1 cellular context compared by ENCODE assay signal in the genomic region with DNA sequence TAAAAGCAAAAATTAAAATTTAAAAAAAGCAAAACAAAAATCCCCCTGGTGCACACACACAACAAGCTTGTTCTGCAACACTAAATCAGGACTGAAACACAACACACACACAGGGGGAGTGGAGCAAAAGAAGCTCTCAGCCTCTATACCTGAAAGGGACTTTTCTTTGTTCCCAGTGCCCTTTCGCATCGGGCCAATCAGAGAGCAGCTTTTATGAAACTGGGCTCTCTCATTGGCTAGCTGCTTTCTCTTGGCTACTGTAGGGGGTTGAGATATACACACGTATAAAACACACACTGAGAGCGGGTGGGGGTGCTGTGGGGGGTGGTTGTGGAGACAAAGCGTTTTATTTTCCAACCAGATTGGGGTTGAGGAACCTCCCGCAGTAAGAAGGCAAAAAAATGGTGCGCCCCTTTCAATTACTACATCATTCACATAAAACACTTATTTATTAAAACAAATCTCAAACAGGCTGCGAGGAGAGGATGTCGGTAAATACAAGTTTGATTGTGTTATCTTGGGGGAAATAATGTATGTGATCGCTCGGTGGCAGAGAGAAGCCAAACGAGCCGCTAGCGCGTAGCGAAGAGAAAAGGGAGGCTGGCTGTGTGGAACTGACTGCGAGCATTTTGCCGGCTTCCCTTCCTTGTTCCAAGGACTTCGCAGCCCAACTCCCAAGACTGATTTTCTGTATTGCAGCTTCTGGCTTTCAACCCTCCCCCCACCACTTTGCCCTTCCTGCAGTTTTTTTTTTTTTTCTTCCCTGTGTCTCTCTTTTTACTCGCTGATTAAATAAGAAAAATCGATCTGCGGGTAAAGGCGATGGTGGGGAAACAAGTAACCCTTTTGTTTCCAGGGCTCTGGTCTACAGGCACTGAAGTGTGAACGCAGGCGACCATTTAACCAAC.
TF ChIP-seq lines count a peak whose summit lies in the region.

No MANE protein-coding gene starts in this region.

TF ChIP-seq in HepG2, 621 proteins besides CTCF, POLR2A, EP300 and RAD21 (continued from another document and continues in another):
- TF ChIP-seq POLR2AphosphoS2 (IDR thresholded peaks at IDR 0.05; ENCODE audit: low read depth, low read length) = no peak
- 0 out of 2 replicates have a peak, but pooled peaks have one; percentile 57 for TF ChIP-seq SALL2 (CRISPR knock-in tag; IDR thresholded peaks at IDR 0.05)
- no peak for TF ChIP-seq ZNF138 (CRISPR knock-in tag; IDR thresholded peaks at IDR 0.05; ENCODE audit: low read depth)
- no peak for TF ChIP-seq ZNF543 (CRISPR knock-in tag; IDR thresholded peaks at IDR 0.05)
- TF ChIP-seq, protein P1, sequence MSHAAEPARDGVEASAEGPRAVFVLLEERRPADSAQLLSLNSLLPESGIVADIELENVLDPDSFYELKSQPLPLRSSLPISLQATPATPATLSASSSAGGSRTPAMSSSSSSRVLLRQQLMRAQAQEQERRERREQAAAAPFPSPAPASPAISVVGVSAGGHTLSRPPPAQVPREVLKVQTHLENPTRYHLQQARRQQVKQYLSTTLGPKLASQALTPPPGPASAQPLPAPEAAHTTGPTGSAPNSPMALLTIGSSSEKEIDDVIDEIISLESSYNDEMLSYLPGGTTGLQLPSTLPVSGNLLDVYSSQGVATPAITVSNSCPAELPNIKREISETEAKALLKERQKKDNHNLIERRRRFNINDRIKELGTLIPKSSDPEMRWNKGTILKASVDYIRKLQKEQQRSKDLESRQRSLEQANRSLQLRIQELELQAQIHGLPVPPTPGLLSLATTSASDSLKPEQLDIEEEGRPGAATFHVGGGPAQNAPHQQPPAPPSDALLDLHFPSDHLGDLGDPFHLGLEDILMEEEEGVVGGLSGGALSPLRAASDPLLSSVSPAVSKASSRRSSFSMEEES (CRISPR knock-in tag; IDR thresholded peaks at IDR 0.05) = no peak
- TF ChIP-seq MYNN (CRISPR knock-in tag; IDR thresholded peaks at IDR 0.05; ENCODE audit: low read depth) = no peak
- peak; percentile 60 for TF ChIP-seq POLR2G (IDR thresholded peaks at IDR 0.05; ENCODE audit: low read depth, low read length)
- TF ChIP-seq, protein P2, sequence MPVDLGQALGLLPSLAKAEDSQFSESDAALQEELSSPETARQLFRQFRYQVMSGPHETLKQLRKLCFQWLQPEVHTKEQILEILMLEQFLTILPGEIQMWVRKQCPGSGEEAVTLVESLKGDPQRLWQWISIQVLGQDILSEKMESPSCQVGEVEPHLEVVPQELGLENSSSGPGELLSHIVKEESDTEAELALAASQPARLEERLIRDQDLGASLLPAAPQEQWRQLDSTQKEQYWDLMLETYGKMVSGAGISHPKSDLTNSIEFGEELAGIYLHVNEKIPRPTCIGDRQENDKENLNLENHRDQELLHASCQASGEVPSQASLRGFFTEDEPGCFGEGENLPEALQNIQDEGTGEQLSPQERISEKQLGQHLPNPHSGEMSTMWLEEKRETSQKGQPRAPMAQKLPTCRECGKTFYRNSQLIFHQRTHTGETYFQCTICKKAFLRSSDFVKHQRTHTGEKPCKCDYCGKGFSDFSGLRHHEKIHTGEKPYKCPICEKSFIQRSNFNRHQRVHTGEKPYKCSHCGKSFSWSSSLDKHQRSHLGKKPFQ (CRISPR knock-in tag; IDR thresholded peaks at IDR 0.05; ENCODE audit: insufficient replicate concordance) = no peak
- TF ChIP-seq TAF1 (CRISPR knock-in tag; IDR thresholded peaks at IDR 0.05) = no peak; the same call in 1 of the 2 replicates
- no peak for TF ChIP-seq HES4 (CRISPR knock-in tag; IDR thresholded peaks at IDR 0.05; ENCODE audit: borderline replicate concordance)
- no peak for TF ChIP-seq ASH2L (IDR thresholded peaks at IDR 0.05; ENCODE audit: insufficient read length, low read depth, low read length)
- TF ChIP-seq, protein P3, sequence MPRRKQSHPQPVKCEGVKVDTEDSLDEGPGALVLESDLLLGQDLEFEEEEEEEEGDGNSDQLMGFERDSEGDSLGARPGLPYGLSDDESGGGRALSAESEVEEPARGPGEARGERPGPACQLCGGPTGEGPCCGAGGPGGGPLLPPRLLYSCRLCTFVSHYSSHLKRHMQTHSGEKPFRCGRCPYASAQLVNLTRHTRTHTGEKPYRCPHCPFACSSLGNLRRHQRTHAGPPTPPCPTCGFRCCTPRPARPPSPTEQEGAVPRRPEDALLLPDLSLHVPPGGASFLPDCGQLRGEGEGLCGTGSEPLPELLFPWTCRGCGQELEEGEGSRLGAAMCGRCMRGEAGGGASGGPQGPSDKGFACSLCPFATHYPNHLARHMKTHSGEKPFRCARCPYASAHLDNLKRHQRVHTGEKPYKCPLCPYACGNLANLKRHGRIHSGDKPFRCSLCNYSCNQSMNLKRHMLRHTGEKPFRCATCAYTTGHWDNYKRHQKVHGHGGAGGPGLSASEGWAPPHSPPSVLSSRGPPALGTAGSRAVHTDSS (CRISPR knock-in tag; conservative IDR thresholded peaks at IDR 0.05) = no peak
- peak; percentile 82; the same call in 1 of the 2 replicates for TF ChIP-seq MBD4 (IDR thresholded peaks at IDR 0.05; ENCODE audit: borderline replicate concordance, low read length)
- no peak for TF ChIP-seq NONO (IDR thresholded peaks at IDR 0.05)
- no peak for TF ChIP-seq NONO (CRISPR knock-in tag; conservative IDR thresholded peaks at IDR 0.05)
- TF ChIP-seq YEATS4 (CRISPR knock-in tag; IDR thresholded peaks at IDR 0.05; ENCODE audit: borderline replicate concordance) = peak; percentile 36; the same call in 1 of the 2 replicates
- no peak for TF ChIP-seq SYNCRIP (IDR thresholded peaks at IDR 0.05; ENCODE audit: insufficient read depth, low read depth, low read length)
- TF ChIP-seq, protein P4, sequence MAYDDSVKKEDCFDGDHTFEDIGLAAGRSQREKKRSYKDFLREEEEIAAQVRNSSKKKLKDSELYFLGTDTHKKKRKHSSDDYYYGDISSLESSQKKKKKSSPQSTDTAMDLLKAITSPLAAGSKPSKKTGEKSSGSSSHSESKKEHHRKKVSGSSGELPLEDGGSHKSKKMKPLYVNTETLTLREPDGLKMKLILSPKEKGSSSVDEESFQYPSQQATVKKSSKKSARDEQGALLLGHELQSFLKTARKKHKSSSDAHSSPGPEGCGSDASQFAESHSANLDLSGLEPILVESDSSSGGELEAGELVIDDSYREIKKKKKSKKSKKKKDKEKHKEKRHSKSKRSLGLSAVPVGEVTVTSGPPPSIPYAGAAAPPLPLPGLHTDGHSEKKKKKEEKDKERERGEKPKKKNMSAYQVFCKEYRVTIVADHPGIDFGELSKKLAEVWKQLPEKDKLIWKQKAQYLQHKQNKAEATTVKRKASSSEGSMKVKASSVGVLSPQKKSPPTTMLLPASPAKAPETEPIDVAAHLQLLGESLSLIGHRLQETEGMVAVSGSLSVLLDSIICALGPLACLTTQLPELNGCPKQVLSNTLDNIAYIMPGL (CRISPR knock-in tag; IDR thresholded peaks at IDR 0.05; ENCODE audit: borderline replicate concordance in 1 of 2, low read depth in 1 of 2) = no peak
- TF ChIP-seq, protein P5, sequence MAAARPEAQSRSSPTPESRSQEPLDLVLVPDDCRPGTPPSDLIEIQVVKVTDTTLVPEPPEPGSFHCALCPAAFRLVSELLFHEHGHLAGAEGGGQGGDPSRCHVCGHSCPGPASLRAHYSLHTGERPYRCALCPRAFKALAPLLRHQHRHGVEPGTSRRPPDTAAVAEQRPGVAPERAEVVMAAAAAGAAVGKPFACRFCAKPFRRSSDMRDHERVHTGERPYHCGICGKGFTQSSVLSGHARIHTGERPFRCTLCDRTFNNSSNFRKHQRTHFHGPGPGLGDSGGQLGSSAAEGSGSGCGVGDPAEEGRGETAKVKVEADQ (CRISPR knock-in tag; IDR thresholded peaks at IDR 0.05; ENCODE audit: borderline replicate concordance) = no peak
- no peak for TF ChIP-seq ZNF10 (CRISPR knock-in tag; IDR thresholded peaks at IDR 0.05; ENCODE audit: borderline replicate concordance, low read depth)
- TF ChIP-seq NR2F1 (CRISPR knock-in tag; IDR thresholded peaks at IDR 0.05) = no peak
- TF ChIP-seq ZNF510 (CRISPR knock-in tag; IDR thresholded peaks at IDR 0.05; ENCODE audit: low read depth) = no peak
- no peak for TF ChIP-seq FOXK2 (IDR thresholded peaks at IDR 0.05)
- TF ChIP-seq SNAPC2 (CRISPR knock-in tag; IDR thresholded peaks at IDR 0.05) = no peak
- no peak for TF ChIP-seq ZNF30 (CRISPR knock-in tag; IDR thresholded peaks at IDR 0.05)
- no peak for TF ChIP-seq RBM39 (IDR thresholded peaks at IDR 0.05; ENCODE audit: low read depth, low read length, poor library complexity, severe bottlenecking)
- TF ChIP-seq SALL1 (CRISPR knock-in tag; IDR thresholded peaks at IDR 0.05) = peak; percentile 64
- TF ChIP-seq, protein P6, sequence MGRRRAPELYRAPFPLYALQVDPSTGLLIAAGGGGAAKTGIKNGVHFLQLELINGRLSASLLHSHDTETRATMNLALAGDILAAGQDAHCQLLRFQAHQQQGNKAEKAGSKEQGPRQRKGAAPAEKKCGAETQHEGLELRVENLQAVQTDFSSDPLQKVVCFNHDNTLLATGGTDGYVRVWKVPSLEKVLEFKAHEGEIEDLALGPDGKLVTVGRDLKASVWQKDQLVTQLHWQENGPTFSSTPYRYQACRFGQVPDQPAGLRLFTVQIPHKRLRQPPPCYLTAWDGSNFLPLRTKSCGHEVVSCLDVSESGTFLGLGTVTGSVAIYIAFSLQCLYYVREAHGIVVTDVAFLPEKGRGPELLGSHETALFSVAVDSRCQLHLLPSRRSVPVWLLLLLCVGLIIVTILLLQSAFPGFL (CRISPR knock-in tag; IDR thresholded peaks at IDR 0.05) = no peak
- no peak for TF ChIP-seq CBFB (CRISPR knock-in tag; IDR thresholded peaks at IDR 0.05)
- TF ChIP-seq NKX3-1 (CRISPR knock-in tag; IDR thresholded peaks at IDR 0.05) = no peak
- TF ChIP-seq, protein P7, sequence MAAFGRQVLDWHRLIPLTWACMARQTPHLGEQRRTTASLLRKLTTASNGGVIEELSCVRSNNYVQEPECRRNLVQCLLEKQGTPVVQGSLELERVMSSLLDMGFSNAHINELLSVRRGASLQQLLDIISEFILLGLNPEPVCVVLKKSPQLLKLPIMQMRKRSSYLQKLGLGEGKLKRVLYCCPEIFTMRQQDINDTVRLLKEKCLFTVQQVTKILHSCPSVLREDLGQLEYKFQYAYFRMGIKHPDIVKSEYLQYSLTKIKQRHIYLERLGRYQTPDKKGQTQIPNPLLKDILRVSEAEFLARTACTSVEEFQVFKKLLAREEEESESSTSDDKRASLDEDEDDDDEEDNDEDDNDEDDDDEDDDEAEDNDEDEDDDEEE (CRISPR knock-in tag; IDR thresholded peaks at IDR 0.05) = no peak
- TF ChIP-seq ZFP37 (CRISPR knock-in tag; IDR thresholded peaks at IDR 0.05; ENCODE audit: borderline replicate concordance) = no peak
- TF ChIP-seq, protein P8, sequence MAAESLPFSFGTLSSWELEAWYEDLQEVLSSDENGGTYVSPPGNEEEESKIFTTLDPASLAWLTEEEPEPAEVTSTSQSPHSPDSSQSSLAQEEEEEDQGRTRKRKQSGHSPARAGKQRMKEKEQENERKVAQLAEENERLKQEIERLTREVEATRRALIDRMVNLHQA (CRISPR knock-in tag; IDR thresholded peaks at IDR 0.05) = no peak
- no peak for TF ChIP-seq TEAD2 (CRISPR knock-in tag; IDR thresholded peaks at IDR 0.05)
- TF ChIP-seq, protein P9, sequence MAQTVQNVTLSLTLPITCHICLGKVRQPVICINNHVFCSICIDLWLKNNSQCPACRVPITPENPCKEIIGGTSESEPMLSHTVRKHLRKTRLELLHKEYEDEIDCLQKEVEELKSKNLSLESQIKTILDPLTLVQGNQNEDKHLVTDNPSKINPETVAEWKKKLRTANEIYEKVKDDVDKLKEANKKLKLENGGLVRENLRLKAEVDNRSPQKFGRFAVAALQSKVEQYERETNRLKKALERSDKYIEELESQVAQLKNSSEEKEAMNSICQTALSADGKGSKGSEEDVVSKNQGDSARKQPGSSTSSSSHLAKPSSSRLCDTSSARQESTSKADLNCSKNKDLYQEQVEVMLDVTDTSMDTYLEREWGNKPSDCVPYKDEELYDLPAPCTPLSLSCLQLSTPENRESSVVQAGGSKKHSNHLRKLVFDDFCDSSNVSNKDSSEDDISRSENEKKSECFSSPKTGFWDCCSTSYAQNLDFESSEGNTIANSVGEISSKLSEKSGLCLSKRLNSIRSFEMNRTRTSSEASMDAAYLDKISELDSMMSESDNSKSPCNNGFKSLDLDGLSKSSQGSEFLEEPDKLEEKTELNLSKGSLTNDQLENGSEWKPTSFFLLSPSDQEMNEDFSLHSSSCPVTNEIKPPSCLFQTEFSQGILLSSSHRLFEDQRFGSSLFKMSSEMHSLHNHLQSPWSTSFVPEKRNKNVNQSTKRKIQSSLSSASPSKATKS (CRISPR knock-in tag; IDR thresholded peaks at IDR 0.05) = no peak
- no peak for TF ChIP-seq SUZ12 (IDR thresholded peaks at IDR 0.05; ENCODE audit: low read depth, low read length)
- TF ChIP-seq ZFP36L1 (CRISPR knock-in tag; IDR thresholded peaks at IDR 0.05) = no peak
- no peak for TF ChIP-seq CHCHD3 (CRISPR knock-in tag; IDR thresholded peaks at IDR 0.05)
- TF ChIP-seq ZNF292 (CRISPR knock-in tag; IDR thresholded peaks at IDR 0.05; ENCODE audit: borderline replicate concordance, low read depth) = no peak
- TF ChIP-seq ZNF564 (CRISPR knock-in tag; IDR thresholded peaks at IDR 0.05) = 0 out of 2 replicates have a peak, but pooled peaks have one; percentile 63
- TF ChIP-seq ZNF431 (CRISPR knock-in tag; IDR thresholded peaks at IDR 0.05; ENCODE audit: borderline replicate concordance, low read depth) = no peak
- TF ChIP-seq YY1 (IDR thresholded peaks at IDR 0.05; ENCODE audit: insufficient read depth, insufficient replicate concordance, low read depth, low read length) = no peak
- TF ChIP-seq ZNF703 (CRISPR knock-in tag; IDR thresholded peaks at IDR 0.05; ENCODE audit: borderline replicate concordance) = no peak
- TF ChIP-seq, protein P10, sequence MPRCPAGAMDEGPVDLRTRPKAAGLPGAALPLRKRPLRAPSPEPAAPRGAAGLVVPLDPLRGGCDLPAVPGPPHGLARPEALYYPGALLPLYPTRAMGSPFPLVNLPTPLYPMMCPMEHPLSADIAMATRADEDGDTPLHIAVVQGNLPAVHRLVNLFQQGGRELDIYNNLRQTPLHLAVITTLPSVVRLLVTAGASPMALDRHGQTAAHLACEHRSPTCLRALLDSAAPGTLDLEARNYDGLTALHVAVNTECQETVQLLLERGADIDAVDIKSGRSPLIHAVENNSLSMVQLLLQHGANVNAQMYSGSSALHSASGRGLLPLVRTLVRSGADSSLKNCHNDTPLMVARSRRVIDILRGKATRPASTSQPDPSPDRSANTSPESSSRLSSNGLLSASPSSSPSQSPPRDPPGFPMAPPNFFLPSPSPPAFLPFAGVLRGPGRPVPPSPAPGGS (CRISPR knock-in tag; IDR thresholded peaks at IDR 0.05) = no peak
- TF ChIP-seq ZNF234 (CRISPR knock-in tag; conservative IDR thresholded peaks at IDR 0.05) = no peak
- TF ChIP-seq ZNF530 (CRISPR knock-in tag; IDR thresholded peaks at IDR 0.05; ENCODE audit: low read depth) = no peak
- TF ChIP-seq NCOA2 (CRISPR knock-in tag; IDR thresholded peaks at IDR 0.05) = peak; percentile 64
- TF ChIP-seq, protein P11, sequence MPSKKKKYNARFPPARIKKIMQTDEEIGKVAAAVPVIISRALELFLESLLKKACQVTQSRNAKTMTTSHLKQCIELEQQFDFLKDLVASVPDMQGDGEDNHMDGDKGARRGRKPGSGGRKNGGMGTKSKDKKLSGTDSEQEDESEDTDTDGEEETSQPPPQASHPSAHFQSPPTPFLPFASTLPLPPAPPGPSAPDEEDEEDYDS (CRISPR knock-in tag; IDR thresholded peaks at IDR 0.05) = peak; percentile 19; the same call in 1 of the 2 replicates
